Comparison of ENCODE assay signal across 8 cellular contexts in the genomic region with DNA sequence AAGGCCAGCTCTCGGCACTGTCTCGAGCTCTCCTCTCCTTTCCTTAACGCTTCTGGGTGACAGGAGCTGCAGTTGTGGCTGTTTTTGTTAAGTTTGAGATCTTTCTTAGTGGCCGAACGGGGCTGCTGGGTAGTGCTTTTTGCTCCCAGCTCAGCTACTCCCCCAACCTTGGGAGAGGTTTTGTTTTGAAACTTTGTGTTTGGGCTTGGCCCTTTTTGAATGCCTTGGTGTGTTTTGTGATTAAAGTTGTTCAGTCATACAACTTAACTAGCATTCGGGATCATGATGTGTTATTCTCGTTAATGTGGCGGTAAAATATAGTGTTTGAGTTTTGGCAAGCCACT. TPM values are rescaled to one million over a fixed set of nuclear protein-coding genes. Genes with fewer than 3 reads are reported as not detected.
DNase-seq lines count a peak whose midpoint lies in the region; ATAC-seq and TF ChIP-seq lines count a peak whose summit lies in the region.

No MANE protein-coding gene starts in this region.

- H3K36me3 ChIP-seq in skeletal muscle satellite cell (ENCODE audit: insufficient read depth, low read length), result peaks cover 8% of the 10 kb centered on the region

- peak; percentile 67 for DNase-seq in activated CD8-positive, alpha-beta memory T cell treated with anti-CD3 and anti-CD28 coated beads, Interleukin-2, amount 10 ng/mL, durations not matched to agents 7 days and 5 days
- no peak for DNase-seq in activated CD8-positive, alpha-beta memory T cell treated with anti-CD3 and anti-CD28 coated beads, Interleukin-2, amount 50 U/mL, for 48 hours
- peak; percentile 56 for DNase-seq in activated CD4-positive, alpha-beta memory T cell treated with anti-CD3 and anti-CD28 coated beads, Interleukin-2, amount 10 ng/mL, durations not matched to agents 7 days and 5 days
- no peak for DNase-seq in glutamatergic neuron
- no peak for DNase-seq in medulla oblongata (ENCODE audit: extremely low spot score)
- no peak for DNase-seq in NCI-H69 (lab: John Stamatoyannopoulos, UW)
- DNase-seq in pons (ENCODE audit: low spot score), result no peak

- peaks cover 5% of the 10 kb centered on the region for H3K9me3 Mint-ChIP-seq in activated CD8-positive, alpha-beta memory T cell treated with anti-CD3 and anti-CD28 coated beads, Interleukin-2, amount 10 ng/mL, durations not matched to agents 7 days and 5 days (ENCODE audit: low read depth)
- H3K9me3 Mint-ChIP-seq in activated CD4-positive, alpha-beta memory T cell treated with anti-CD3 and anti-CD28 coated beads, Interleukin-2, amount 10 ng/mL, durations not matched to agents 7 days and 5 days, result peaks cover 8% of the 10 kb centered on the region
- peaks cover 1% of the 10 kb centered on the region for H3K9me3 Mint-ChIP-seq in glutamatergic neuron (ENCODE audit: unreplicated experiment)

- H3K27me3 Mint-ChIP-seq in activated CD8-positive, alpha-beta memory T cell treated with anti-CD3 and anti-CD28 coated beads, Interleukin-2, amount 10 ng/mL, durations not matched to agents 7 days and 5 days, result no peaks in the 10 kb centered on the region
- no peaks in the 10 kb centered on the region for H3K27me3 Mint-ChIP-seq in activated CD4-positive, alpha-beta memory T cell treated with anti-CD3 and anti-CD28 coated beads, Interleukin-2, amount 10 ng/mL, durations not matched to agents 7 days and 5 days
- peaks cover 13% of the 10 kb centered on the region for H3K27me3 Mint-ChIP-seq in glutamatergic neuron (ENCODE audit: unreplicated experiment)

- ATAC-seq in activated CD8-positive, alpha-beta memory T cell treated with anti-CD3 and anti-CD28 coated beads, Interleukin-2, amount 10 ng/mL, durations not matched to agents 7 days and 5 days, result no peak

- CTCF ChIA-PET in activated CD8-positive, alpha-beta memory T cell treated with anti-CD3 and anti-CD28 coated beads, Interleukin-2, amount 10 ng/mL, durations not matched to agents 7 days and 5 days (lab: Charles Lee), result interaction anchor here (0.7 to 10.5 kb wide), 32 partner anchors 9 to 213 kb away, joined by 3 to 382 read pairs (median 4); a partner anchor contains a TSS
- CTCF ChIA-PET in activated CD4-positive, alpha-beta memory T cell treated with anti-CD3 and anti-CD28 coated beads, Interleukin-2, amount 10 ng/mL, durations not matched to agents 7 days and 5 days (lab: Charles Lee), result interaction anchor here (0.5 to 9.7 kb wide), 29 partner anchors 9 to 602 kb away, joined by 3 to 387 read pairs (median 4); a partner anchor contains a TSS

- POLR2A ChIA-PET in activated CD4-positive, alpha-beta memory T cell treated with anti-CD3 and anti-CD28 coated beads, Interleukin-2, amount 10 ng/mL, durations not matched to agents 7 days and 5 days (lab: Charles Lee), result interaction anchor here (0.6 to 6.5 kb wide), 21 partner anchors 8 to 1208 kb away, joined by 3 to 182 read pairs (median 3); a partner anchor contains a TSS

- H3K9ac ChIP-seq in skeletal muscle satellite cell (ENCODE audit: low read depth, low read length), result peak overlapping the region; percentile 97

- peak overlapping the region; percentile 77 for H3K4me2 ChIP-seq in skeletal muscle satellite cell (ENCODE audit: low read length)

- peaks cover 5% of the 10 kb centered on the region for H3K9me3 ChIP-seq in skeletal muscle satellite cell (replicated peaks; ENCODE audit: low read length)

- peaks cover 16% of the 10 kb centered on the region for H3K36me3 Mint-ChIP-seq in activated CD8-positive, alpha-beta memory T cell treated with anti-CD3 and anti-CD28 coated beads, Interleukin-2, amount 10 ng/mL, durations not matched to agents 7 days and 5 days
- H3K36me3 Mint-ChIP-seq in activated CD4-positive, alpha-beta memory T cell treated with anti-CD3 and anti-CD28 coated beads, Interleukin-2, amount 10 ng/mL, durations not matched to agents 7 days and 5 days (ENCODE audit: low read depth), result peaks cover 43% of the 10 kb centered on the region
- peaks cover 11% of the 10 kb centered on the region for H3K36me3 Mint-ChIP-seq in glutamatergic neuron (ENCODE audit: unreplicated experiment)

- H3K4me3 ChIP-seq in skeletal muscle satellite cell (ENCODE audit: low read length), result peak overlapping the region; percentile 94

- peaks cover 42% of the 10 kb centered on the region for H3K4me1 Mint-ChIP-seq in activated CD8-positive, alpha-beta memory T cell treated with anti-CD3 and anti-CD28 coated beads, Interleukin-2, amount 10 ng/mL, durations not matched to agents 7 days and 5 days
- H3K4me1 Mint-ChIP-seq in activated CD4-positive, alpha-beta memory T cell treated with anti-CD3 and anti-CD28 coated beads, Interleukin-2, amount 10 ng/mL, durations not matched to agents 7 days and 5 days, result peaks cover 42% of the 10 kb centered on the region
- peaks cover 19% of the 10 kb centered on the region for H3K4me1 Mint-ChIP-seq in glutamatergic neuron (ENCODE audit: low read depth, unreplicated experiment)

- H3K27me3 ChIP-seq in skeletal muscle satellite cell (ENCODE audit: control insufficient read depth, insufficient read depth, low read length), result no peaks in the 10 kb centered on the region

- H3K4me1 ChIP-seq in skeletal muscle satellite cell (ENCODE audit: control insufficient read depth, insufficient read depth, low read length), result peaks cover 28% of the 10 kb centered on the region

- H3K4me3 Mint-ChIP-seq in activated CD8-positive, alpha-beta memory T cell treated with anti-CD3 and anti-CD28 coated beads, Interleukin-2, amount 10 ng/mL, durations not matched to agents 7 days and 5 days, result peak overlapping the region; percentile 94
- peak overlapping the region; percentile 94 for H3K4me3 Mint-ChIP-seq in activated CD4-positive, alpha-beta memory T cell treated with anti-CD3 and anti-CD28 coated beads, Interleukin-2, amount 10 ng/mL, durations not matched to agents 7 days and 5 days
- peak overlapping the region; percentile 98 for H3K4me3 Mint-ChIP-seq in glutamatergic neuron (ENCODE audit: unreplicated experiment)

- H3K27ac Mint-ChIP-seq in activated CD8-positive, alpha-beta memory T cell treated with anti-CD3 and anti-CD28 coated beads, Interleukin-2, amount 10 ng/mL, durations not matched to agents 7 days and 5 days, result peak overlapping the region; percentile 97
- peak overlapping the region; percentile 91 for H3K27ac Mint-ChIP-seq in activated CD4-positive, alpha-beta memory T cell treated with anti-CD3 and anti-CD28 coated beads, Interleukin-2, amount 10 ng/mL, durations not matched to agents 7 days and 5 days
- peak overlapping the region; percentile 93 for H3K27ac Mint-ChIP-seq in glutamatergic neuron (ENCODE audit: unreplicated experiment)

- no peak for TF ChIP-seq CTCF in glutamatergic neuron (IDR thresholded peaks at IDR 0.05; ENCODE audit: partially characterized antibody, unreplicated experiment)

RNA-seq across cellular contexts. Expression of a gene that starts 1.0 kb away (rescaled TPM):
- total RNA-seq in activated CD8-positive, alpha-beta memory T cell treated with anti-CD3 and anti-CD28 coated beads, Interleukin-2, amount 10 ng/mL, durations not matched to agents 7 days and 5 days, result 10 to 100 TPM; 57.4 to 60.5 TPM
- total RNA-seq in activated CD4-positive, alpha-beta memory T cell treated with anti-CD3 and anti-CD28 coated beads, Interleukin-2, amount 10 ng/mL, durations not matched to agents 7 days and 5 days, result 10 to 100 TPM; 51.9 to 57.9 TPM
- 98.5 TPM for total RNA-seq in glutamatergic neuron (ENCODE audit: unreplicated experiment)
- 29.2 and 29.9 TPM in 2 replicates for total RNA-seq in skeletal muscle satellite cell (2012; rRNA removed)

RNA-seq across cellular contexts. Expression of a gene that starts 15.5 kb away (rescaled TPM):
- total RNA-seq in activated CD8-positive, alpha-beta memory T cell treated with anti-CD3 and anti-CD28 coated beads, Interleukin-2, amount 10 ng/mL, durations not matched to agents 7 days and 5 days, result 10 to 100 TPM; 30.5 to 33.5 TPM
- 10 to 100 TPM; 21.7 to 27.1 TPM for total RNA-seq in activated CD4-positive, alpha-beta memory T cell treated with anti-CD3 and anti-CD28 coated beads, Interleukin-2, amount 10 ng/mL, durations not matched to agents 7 days and 5 days
- 69.9 TPM for total RNA-seq in glutamatergic neuron (ENCODE audit: unreplicated experiment)
- 22.7 and 26.6 TPM in 2 replicates for total RNA-seq in skeletal muscle satellite cell (2012; rRNA removed)

RNA-seq across cellular contexts. Expression of a gene that starts 21.9 kb away (rescaled TPM):
- total RNA-seq in activated CD8-positive, alpha-beta memory T cell treated with anti-CD3 and anti-CD28 coated beads, Interleukin-2, amount 10 ng/mL, durations not matched to agents 7 days and 5 days, result 10 to 100 TPM; 14.9 to 21.3 TPM
- total RNA-seq in activated CD4-positive, alpha-beta memory T cell treated with anti-CD3 and anti-CD28 coated beads, Interleukin-2, amount 10 ng/mL, durations not matched to agents 7 days and 5 days, result 10 to 100 TPM; 15.2 to 18.4 TPM
- total RNA-seq in glutamatergic neuron (ENCODE audit: unreplicated experiment), result 3.2 TPM
- total RNA-seq in skeletal muscle satellite cell (2012; rRNA removed), result 3.7 and 5.6 TPM in 2 replicates

Comparison
In these comparisons a context has a peak if more than half of its experiments do, and no peak if none do; other contexts are left out.
1. DNase-seq: peak in activated CD8-positive, alpha-beta memory T cell treated with anti-CD3 and anti-CD28 coated beads, Interleukin-2, amount 10 ng/mL, durations not matched to agents 7 days and 5 days (single experiment) and activated CD4-positive, alpha-beta memory T cell treated with anti-CD3 and anti-CD28 coated beads, Interleukin-2, amount 10 ng/mL, durations not matched to agents 7 days and 5 days (single experiment); none in activated CD8-positive, alpha-beta memory T cell treated with anti-CD3 and anti-CD28 coated beads, Interleukin-2, amount 50 U/mL, for 48 hours (single experiment), glutamatergic neuron (single experiment), medulla oblongata (single experiment), NCI-H69 (single experiment) and pons (single experiment).
2. Peak in every context shown above with its lines, with median percentiles within 50 percentile points of each other: H3K27ac Mint-ChIP-seq and H3K4me3 Mint-ChIP-seq.